In genomic region chr19:39218230-39219007, GRCh38 we compare ENCODE assay signal across 16 cellular contexts. TPM values are rescaled to one million over a fixed set of nuclear protein-coding genes. Genes with fewer than 3 reads are reported as not detected.
DNase-seq lines count a peak whose midpoint lies in the region; ATAC-seq lines count a peak whose summit lies in the region.
"Had no signal": no experiment of that assay in that cellular context is flagged by ENCODE, and none has a peak within 500 bp of the region (broad histone marks: within the 10 kb centered on the region; RNA-seq: fewer than 3 reads in every experiment).

No MANE protein-coding gene starts in this region.

- ATAC-seq in activated T-helper 17 cell treated with anti-CD3 and anti-CD28 coated beads, Interleukin-2, amount 50 U/mL, for 72 hours (replicated peaks), result no peak
- ATAC-seq in GM19035 (IDR thresholded peaks at IDR 0.05; ENCODE audit: unreplicated experiment), result no peak
- ATAC-seq: PC-3 had no signal

- H3K36me3 Mint-ChIP-seq in activated naive CD4-positive, alpha-beta T cell treated with anti-CD3 and anti-CD28 coated beads, Interleukin-2, amount 50 U/mL, for 24 hours, result no peaks in the 10 kb centered on the region
- no peaks in the 10 kb centered on the region for H3K36me3 Mint-ChIP-seq in activated T-helper 17 cell treated with anti-CD3 and anti-CD28 coated beads, Interleukin-2, amount 50 U/mL, for 72 hours (ENCODE audit: low read depth)

- no peaks in the 10 kb centered on the region for H3K9me3 Mint-ChIP-seq in activated naive CD4-positive, alpha-beta T cell treated with anti-CD3 and anti-CD28 coated beads, Interleukin-2, amount 50 U/mL, for 24 hours
- H3K9me3 Mint-ChIP-seq in activated T-helper 17 cell treated with anti-CD3 and anti-CD28 coated beads, Interleukin-2, amount 50 U/mL, for 72 hours, result no peaks in the 10 kb centered on the region
- H3K9me3 Mint-ChIP-seq: T-helper 1 cell treated with Interleukin-12 subunit alpha and Interleukin-12 subunit beta and Interleukin-4 antibody, amounts not matched to agents 30 μg/mL and 1 μg/mL, for 36 hours had no signal

- DNase-seq in activated naive CD4-positive, alpha-beta T cell treated with Interleukin-2 at 50 U/mL for 16 hours, result no peak
- peak; percentile 77 for DNase-seq in NCI-H345 (lab: John Stamatoyannopoulos, UW)
- peak; percentile 3 for DNase-seq in SHP77 treated with DMSO at 0.1 percent for 48 hours (lab: John Stamatoyannopoulos, UW)
- DNase-seq in HCEC 1CT, result no peak
- DNase-seq: AML-193, DMS 273 treated with DMSO at 0.1 percent for 48 hours, GDM1, NCI-H1930, NCI-H526 treated with DMSO at 0.1 percent for 48 hours, PC-3 had no signal

- H3K27me3 Mint-ChIP-seq in activated naive CD4-positive, alpha-beta T cell treated with anti-CD3 and anti-CD28 coated beads, Interleukin-2, amount 50 U/mL, for 24 hours, result peaks cover 12% of the 10 kb centered on the region
- H3K27me3 Mint-ChIP-seq in activated T-helper 17 cell treated with anti-CD3 and anti-CD28 coated beads, Interleukin-2, amount 50 U/mL, for 72 hours, result peaks cover 32% of the 10 kb centered on the region

- H3K4me3 Mint-ChIP-seq in activated naive CD4-positive, alpha-beta T cell treated with anti-CD3 and anti-CD28 coated beads, Interleukin-2, amount 50 U/mL, for 24 hours, result no peak overlapping the region
- no peak overlapping the region for H3K4me3 Mint-ChIP-seq in activated T-helper 17 cell treated with anti-CD3 and anti-CD28 coated beads, Interleukin-2, amount 50 U/mL, for 72 hours
- H3K4me3 Mint-ChIP-seq: T-helper 1 cell treated with Interleukin-12 subunit alpha and Interleukin-12 subunit beta and Interleukin-4 antibody, amounts not matched to agents 30 μg/mL and 1 μg/mL, for 36 hours had no signal

- H3K27ac Mint-ChIP-seq in activated naive CD4-positive, alpha-beta T cell treated with anti-CD3 and anti-CD28 coated beads, Interleukin-2, amount 50 U/mL, for 24 hours, result peak overlapping the region; percentile 30
- no peak overlapping the region for H3K27ac Mint-ChIP-seq in activated T-helper 17 cell treated with anti-CD3 and anti-CD28 coated beads, Interleukin-2, amount 50 U/mL, for 72 hours
- H3K27ac Mint-ChIP-seq: T-helper 1 cell treated with Interleukin-12 subunit alpha and Interleukin-12 subunit beta and Interleukin-4 antibody, amounts not matched to agents 30 μg/mL and 1 μg/mL, for 36 hours had no signal

- no peaks in the 10 kb centered on the region for H3K4me1 Mint-ChIP-seq in activated naive CD4-positive, alpha-beta T cell treated with anti-CD3 and anti-CD28 coated beads, Interleukin-2, amount 50 U/mL, for 24 hours
- peaks cover 5% of the 10 kb centered on the region for H3K4me1 Mint-ChIP-seq in activated T-helper 17 cell treated with anti-CD3 and anti-CD28 coated beads, Interleukin-2, amount 50 U/mL, for 72 hours

RNA-seq across cellular contexts. Expression of gene SYCN, which starts 14.4 kb away (rescaled TPM):
- total RNA-seq in activated T-helper 17 cell treated with anti-CD3 and anti-CD28 coated beads, Interleukin-2, amount 50 U/mL, for 72 hours, result not detected
- total RNA-seq: Daoy, PC-3, SJSA1 had no signal

RNA-seq across cellular contexts. Expression of gene NCCRP1, which starts 21.7 kb away (rescaled TPM):
- not detected for total RNA-seq in activated T-helper 17 cell treated with anti-CD3 and anti-CD28 coated beads, Interleukin-2, amount 50 U/mL, for 72 hours
- total RNA-seq: SJSA1 had no signal

RNA-seq across cellular contexts. Expression of gene IFNL3, which starts 26.4 kb away (rescaled TPM):
- total RNA-seq in activated T-helper 17 cell treated with anti-CD3 and anti-CD28 coated beads, Interleukin-2, amount 50 U/mL, for 72 hours, result not detected
- total RNA-seq: Daoy, PC-3, SJSA1 had no signal

RNA-seq across cellular contexts. Expression of gene IFNL4, which starts 30.2 kb away (rescaled TPM):
- not detected for total RNA-seq in activated T-helper 17 cell treated with anti-CD3 and anti-CD28 coated beads, Interleukin-2, amount 50 U/mL, for 72 hours
- total RNA-seq: Daoy, PC-3, SJSA1 had no signal

RNA-seq across cellular contexts. Expression of gene IFNL2, which starts 49.8 kb away (rescaled TPM):
- not detected for total RNA-seq in activated T-helper 17 cell treated with anti-CD3 and anti-CD28 coated beads, Interleukin-2, amount 50 U/mL, for 72 hours
- total RNA-seq: Daoy, PC-3, SJSA1 had no signal

Comparison
In these comparisons a context has a peak if more than half of its experiments do, and no peak if none do; other contexts are left out.
1. DNase-seq: peak in NCI-H345 (single experiment) and SHP77 treated with DMSO at 0.1 percent for 48 hours (single experiment); none in activated naive CD4-positive, alpha-beta T cell treated with Interleukin-2 at 50 U/mL for 16 hours (single experiment) and HCEC 1CT (single experiment).